In the genomic region with DNA sequence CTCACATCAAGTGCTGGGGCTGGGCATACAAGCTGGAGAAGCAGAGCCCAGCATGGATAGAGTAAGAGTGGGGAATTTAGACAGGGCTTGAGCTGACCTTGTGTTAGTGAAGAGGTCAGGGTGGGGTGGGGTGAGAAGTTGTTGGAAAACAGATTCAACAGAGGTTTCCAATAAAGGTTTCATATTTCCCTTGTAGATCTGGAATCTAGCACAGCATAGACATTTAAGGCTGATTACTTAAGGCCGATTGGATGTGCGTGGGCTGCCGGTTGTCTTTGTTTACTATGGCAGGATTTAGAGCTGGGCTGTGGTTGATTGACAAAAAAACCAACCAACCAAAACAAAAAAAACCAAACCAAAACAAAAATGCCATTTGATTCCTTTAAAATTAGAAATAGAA, we compare ENCODE assay signal across 14 cellular contexts.
A peak's percentile ranks its signal among the peaks of the same experiment; 100 is the strongest.
DNase-seq lines count a peak whose midpoint lies in the region; ATAC-seq and TF ChIP-seq lines count a peak whose summit lies in the region.
"Had no signal": no experiment of that assay in that cellular context is flagged by ENCODE, and none has a peak within 500 bp of the region (broad histone marks: within the 10 kb centered on the region; RNA-seq: fewer than 3 reads in every experiment).

No MANE protein-coding gene starts in this region.

- no peaks in the 10 kb centered on the region for H3K36me3 ChIP-seq in GM23338 (ENCODE audit: insufficient read depth)
- H3K36me3 ChIP-seq in heart right ventricle = no peaks in the 10 kb centered on the region
- no peaks in the 10 kb centered on the region for H3K36me3 ChIP-seq in gastrocnemius medialis
- H3K36me3 ChIP-seq: neutrophil had no signal

- H3K27ac ChIP-seq in GM23338 (ENCODE audit: low read depth) (no peak overlapping the region), heart right ventricle (peak overlapping the region in 9 of 10 donors; percentile 7 to 74 (median 48)), gastrocnemius medialis (peak overlapping the region; percentile 76 to 88 (median 82))
- H3K27ac ChIP-seq in CD4-positive, alpha-beta T cell (ENCODE audit: low read depth, low read length) = no peak overlapping the region
- H3K27ac ChIP-seq: neutrophil had no signal

- no peaks in the 10 kb centered on the region for H3K9me2 ChIP-seq in GM23338 (ENCODE audit: insufficient read depth)
- H3K9me2 ChIP-seq: SK-N-SH had no signal

- H3K36me3 Mint-ChIP-seq in GM23338 (ENCODE audit: low read depth) = no peaks in the 10 kb centered on the region
- no peaks in the 10 kb centered on the region for H3K36me3 Mint-ChIP-seq in CD4-positive, alpha-beta T cell (ENCODE audit: low read depth)

- H3K4me3 ChIP-seq in GM23338 = no peak overlapping the region
- no peak overlapping the region for H3K4me3 ChIP-seq in heart right ventricle
- H3K4me3 ChIP-seq in gastrocnemius medialis = no peak overlapping the region

- no peaks in the 10 kb centered on the region for H3K79me2 ChIP-seq in GM23338 (replicated peaks; ENCODE audit: insufficient read depth)

- H3K4me1 ChIP-seq in GM23338 (ENCODE audit: insufficient read depth) = no peaks in the 10 kb centered on the region
- H3K4me1 ChIP-seq in heart right ventricle = peaks cover 0 to 32% (median 20%) of the 10 kb centered on the region in 9 donors
- H3K4me1 ChIP-seq in gastrocnemius medialis = peaks cover 46 to 54% of the 10 kb centered on the region in 2 donors

- H3K27ac Mint-ChIP-seq in GM23338 = no peak overlapping the region
- H3K27ac Mint-ChIP-seq in CD4-positive, alpha-beta T cell = no peak overlapping the region

- H2AFZ ChIP-seq in GM23338 = 0 out of 2 replicates have a peak overlapping the region, but pooled peaks have one; percentile 45

- intact Hi-C loops in heart right ventricle (cut with DNase I) = no loop called here
- intact Hi-C loops in gastrocnemius medialis (cut with DNase I; ENCODE audit: low total_unique reads) = no loop called here
- intact Hi-C loops in CD4-positive, alpha-beta T cell (cut with DNase I, micrococcal nuclease) = no loop called here

- no peak overlapping the region for H3K4me2 ChIP-seq in GM23338
- H3K4me2 ChIP-seq: SK-N-SH had no signal

- no peaks in the 10 kb centered on the region for H3F3A ChIP-seq in GM23338 (replicated peaks; ENCODE audit: low read depth)

- peaks cover 0 to 4% (median 0%) of the 10 kb centered on the region in 11 donors for H3K9me3 ChIP-seq in heart right ventricle
- H3K9me3 ChIP-seq in gastrocnemius medialis = no peaks in the 10 kb centered on the region
- H3K9me3 ChIP-seq in CD4-positive, alpha-beta T cell (ENCODE audit: control insufficient read depth, low read length) = no peaks in the 10 kb centered on the region
- H3K9me3 ChIP-seq: neutrophil, SK-N-SH had no signal

- H3K4me3 Mint-ChIP-seq in GM23338 = no peak overlapping the region
- H3K4me3 Mint-ChIP-seq in CD4-positive, alpha-beta T cell = no peak overlapping the region

- H3K27me3 Mint-ChIP-seq in GM23338 (ENCODE audit: insufficient read depth, low read depth, poor library complexity) = peaks cover 8% of the 10 kb centered on the region
- peaks cover 25% of the 10 kb centered on the region for H3K27me3 Mint-ChIP-seq in CD4-positive, alpha-beta T cell

- DNase-seq in GM23338 (ENCODE audit: low spot score) (no peak), astrocyte of the hippocampus (ENCODE audit: low read depth, low spot score) (peak; percentile 66), heart right ventricle (peak in 1 of 2 donors; percentile 51), gastrocnemius medialis (no peak), cortex of kidney (lab: John Stamatoyannopoulos, UW) (no peak), NCI-H2029 treated with DMSO at 0.1 percent for 48 hours (lab: John Stamatoyannopoulos, UW) (no peak)
- DNase-seq in CD4-positive, alpha-beta T cell = no peak
- DNase-seq: COR-L47; effector CD8-positive, alpha-beta T cell; NCI-H524 treated with DMSO at 0.1 percent for 48 hours; SK-N-SH had no signal

- TF ChIP-seq CTCF in GM23338 (conservative IDR thresholded peaks at IDR 0.05; ENCODE audit: low read depth in 2 of 2) (no peak), heart right ventricle (IDR thresholded peaks at IDR 0.05) (no peak), gastrocnemius medialis (IDR thresholded peaks at IDR 0.05 in 4 of 5, conservative IDR thresholded peaks at IDR 0.05 in 1 of 5) (no peak)
- no peak for TF ChIP-seq CTCF in CD4-positive, alpha-beta T cell (IDR thresholded peaks at IDR 0.05)

- ATAC-seq in GM23338 (no peak), heart right ventricle (peak; percentile 38 to 75 (median 64)), gastrocnemius medialis (no peak), HG02642 (IDR thresholded peaks at IDR 0.05; ENCODE audit: poor library complexity, unreplicated experiment) (no peak)
- no peak for ATAC-seq in CD4-positive, alpha-beta T cell (ENCODE audit: poor library complexity)
- ATAC-seq: HCT116 had no signal

- no peaks in the 10 kb centered on the region for H3K27me3 ChIP-seq in GM23338 (ENCODE audit: insufficient read depth)
- no peaks in the 10 kb centered on the region for H3K27me3 ChIP-seq in heart right ventricle
- H3K27me3 ChIP-seq in gastrocnemius medialis = no peaks in the 10 kb centered on the region
- no peaks in the 10 kb centered on the region for H3K27me3 ChIP-seq in CD4-positive, alpha-beta T cell (ENCODE audit: control insufficient read depth, insufficient read depth, low read length)
- H3K27me3 ChIP-seq: neutrophil had no signal

- no peaks in the 10 kb centered on the region for H3K9me3 Mint-ChIP-seq in GM23338
- H3K9me3 Mint-ChIP-seq in CD4-positive, alpha-beta T cell = peaks cover 2% of the 10 kb centered on the region

- no peaks in the 10 kb centered on the region for H4K20me1 ChIP-seq in GM23338 (replicated peaks; ENCODE audit: insufficient read depth)

- in situ Hi-C loops in gastrocnemius medialis (cut with MboI; ENCODE audit: low sequenced_read_pairs in 4 of 4) = loop anchor here in 1 of 4 donors (25.0 kb wide), 1 partner anchor 112 kb away; a partner anchor contains a TSS

- H3K4me1 Mint-ChIP-seq in GM23338 = peaks cover 4% of the 10 kb centered on the region
- H3K4me1 Mint-ChIP-seq in CD4-positive, alpha-beta T cell (ENCODE audit: low read depth) = no peaks in the 10 kb centered on the region

- CTCF ChIA-PET in CD4-positive, alpha-beta T cell (lab: Charles Lee) = no interaction called here

- WGBS in heart right ventricle, 2 donors = 37 to 60% methylated on average over 3 of the region's 3 CpGs

- POLR2A ChIA-PET in CD4-positive, alpha-beta T cell (lab: Charles Lee) = no interaction called here

- no peak for TF ChIP-seq POLR2A in gastrocnemius medialis (IDR thresholded peaks at IDR 0.05)

TF ChIP-seq in GM23338, 12 proteins besides CTCF, POLR2A, EP300 and RAD21 (continues in another document):
- TF ChIP-seq, protein P1, sequence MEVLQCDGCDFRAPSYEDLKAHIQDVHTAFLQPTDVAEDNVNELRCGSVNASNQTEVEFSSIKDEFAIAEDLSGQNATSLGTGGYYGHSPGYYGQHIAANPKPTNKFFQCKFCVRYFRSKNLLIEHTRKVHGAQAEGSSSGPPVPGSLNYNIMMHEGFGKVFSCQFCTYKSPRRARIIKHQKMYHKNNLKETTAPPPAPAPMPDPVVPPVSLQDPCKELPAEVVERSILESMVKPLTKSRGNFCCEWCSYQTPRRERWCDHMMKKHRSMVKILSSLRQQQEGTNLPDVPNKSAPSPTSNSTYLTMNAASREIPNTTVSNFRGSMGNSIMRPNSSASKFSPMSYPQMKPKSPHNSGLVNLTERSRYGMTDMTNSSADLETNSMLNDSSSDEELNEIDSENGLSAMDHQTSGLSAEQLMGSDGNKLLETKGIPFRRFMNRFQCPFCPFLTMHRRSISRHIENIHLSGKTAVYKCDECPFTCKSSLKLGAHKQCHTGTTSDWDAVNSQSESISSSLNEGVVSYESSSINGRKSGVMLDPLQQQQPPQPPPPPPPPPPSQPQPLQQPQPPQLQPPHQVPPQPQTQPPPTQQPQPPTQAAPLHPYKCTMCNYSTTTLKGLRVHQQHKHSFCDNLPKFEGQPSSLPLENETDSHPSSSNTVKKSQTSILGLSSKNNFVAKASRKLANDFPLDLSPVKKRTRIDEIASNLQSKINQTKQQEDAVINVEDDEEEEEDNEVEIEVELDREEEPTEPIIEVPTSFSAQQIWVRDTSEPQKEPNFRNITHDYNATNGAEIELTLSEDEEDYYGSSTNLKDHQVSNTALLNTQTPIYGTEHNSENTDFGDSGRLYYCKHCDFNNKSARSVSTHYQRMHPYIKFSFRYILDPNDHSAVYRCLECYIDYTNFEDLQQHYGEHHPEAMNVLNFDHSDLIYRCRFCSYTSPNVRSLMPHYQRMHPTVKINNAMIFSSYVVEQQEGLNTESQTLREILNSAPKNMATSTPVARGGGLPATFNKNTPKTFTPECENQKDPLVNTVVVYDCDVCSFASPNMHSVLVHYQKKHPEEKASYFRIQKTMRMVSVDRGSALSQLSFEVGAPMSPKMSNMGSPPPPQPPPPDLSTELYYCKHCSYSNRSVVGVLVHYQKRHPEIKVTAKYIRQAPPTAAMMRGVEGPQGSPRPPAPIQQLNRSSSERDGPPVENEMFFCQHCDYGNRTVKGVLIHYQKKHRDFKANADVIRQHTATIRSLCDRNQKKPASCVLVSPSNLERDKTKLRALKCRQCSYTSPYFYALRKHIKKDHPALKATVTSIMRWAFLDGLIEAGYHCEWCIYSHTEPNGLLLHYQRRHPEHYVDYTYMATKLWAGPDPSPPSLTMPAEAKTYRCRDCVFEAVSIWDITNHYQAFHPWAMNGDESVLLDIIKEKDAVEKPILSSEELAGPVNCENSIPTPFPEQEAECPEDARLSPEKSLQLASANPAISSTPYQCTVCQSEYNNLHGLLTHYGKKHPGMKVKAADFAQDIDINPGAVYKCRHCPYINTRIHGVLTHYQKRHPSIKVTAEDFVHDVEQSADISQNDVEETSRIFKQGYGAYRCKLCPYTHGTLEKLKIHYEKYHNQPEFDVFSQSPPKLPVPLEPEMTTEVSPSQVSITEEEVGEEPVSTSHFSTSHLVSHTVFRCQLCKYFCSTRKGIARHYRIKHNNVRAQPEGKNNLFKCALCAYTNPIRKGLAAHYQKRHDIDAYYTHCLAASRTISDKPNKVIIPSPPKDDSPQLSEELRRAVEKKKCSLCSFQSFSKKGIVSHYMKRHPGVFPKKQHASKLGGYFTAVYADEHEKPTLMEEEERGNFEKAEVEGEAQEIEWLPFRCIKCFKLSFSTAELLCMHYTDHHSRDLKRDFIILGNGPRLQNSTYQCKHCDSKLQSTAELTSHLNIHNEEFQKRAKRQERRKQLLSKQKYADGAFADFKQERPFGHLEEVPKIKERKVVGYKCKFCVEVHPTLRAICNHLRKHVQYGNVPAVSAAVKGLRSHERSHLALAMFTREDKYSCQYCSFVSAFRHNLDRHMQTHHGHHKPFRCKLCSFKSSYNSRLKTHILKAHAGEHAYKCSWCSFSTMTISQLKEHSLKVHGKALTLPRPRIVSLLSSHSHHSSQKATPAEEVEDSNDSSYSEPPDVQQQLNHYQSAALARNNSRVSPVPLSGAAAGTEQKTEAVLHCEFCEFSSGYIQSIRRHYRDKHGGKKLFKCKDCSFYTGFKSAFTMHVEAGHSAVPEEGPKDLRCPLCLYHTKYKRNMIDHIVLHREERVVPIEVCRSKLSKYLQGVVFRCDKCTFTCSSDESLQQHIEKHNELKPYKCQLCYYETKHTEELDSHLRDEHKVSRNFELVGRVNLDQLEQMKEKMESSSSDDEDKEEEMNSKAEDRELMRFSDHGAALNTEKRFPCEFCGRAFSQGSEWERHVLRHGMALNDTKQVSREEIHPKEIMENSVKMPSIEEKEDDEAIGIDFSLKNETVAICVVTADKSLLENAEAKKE (CRISPR knock-in tag; IDR thresholded peaks at IDR 0.05) = no peak
- TF ChIP-seq CREB1 (CRISPR knock-in tag; IDR thresholded peaks at IDR 0.05; ENCODE audit: low read depth) = no peak

Comparison
In these comparisons a context has a peak if more than half of its experiments do, and no peak if none do; other contexts are left out.
1. ATAC-seq: peak in heart right ventricle (8 of 8); none in GM23338 (single experiment), gastrocnemius medialis (0 of 2), HG02642 (single experiment) and CD4-positive, alpha-beta T cell (single experiment).
2. H3K27ac ChIP-seq: peak in heart right ventricle (9 of 10) and gastrocnemius medialis (4 of 4); none in GM23338 (single experiment) and CD4-positive, alpha-beta T cell (single experiment).